8 cellular contexts compared by ENCODE assay signal in genomic region chr14:61025239-61026223, GRCh38. TPM values are rescaled to one million over a fixed set of nuclear protein-coding genes. Genes with fewer than 3 reads are reported as not detected.
A peak's percentile ranks its signal among the peaks of the same experiment; 100 is the strongest.
DNase-seq lines count a peak whose midpoint lies in the region; ATAC-seq and TF ChIP-seq lines count a peak whose summit lies in the region.

No MANE protein-coding gene starts in this region.

- intact Hi-C loops in breast epithelium (cut with DNase I; ENCODE audit: low total_unique reads) = loop anchor here (5.0 to 10.0 kb wide), 3 partner anchors 229 to 988 kb away; no protein-coding TSS in a partner anchor

- no peak for ATAC-seq in HG03521 (IDR thresholded peaks at IDR 0.05; ENCODE audit: unreplicated experiment)

- peak in 2 of 3 donors; percentile 74 to 80 for TF ChIP-seq CTCF in breast epithelium (IDR thresholded peaks at IDR 0.05)

- no peak for TF ChIP-seq POLR2A in breast epithelium (IDR thresholded peaks at IDR 0.05)

- no peaks in the 10 kb centered on the region for H3K36me3 ChIP-seq in breast epithelium

- in situ Hi-C loops in Caki2 (cut with HindIII; ENCODE audit: low pct_unique_long_range_greater_than_20kb, low sequenced_read_pairs) = no loop called here

- H3K4me3 ChIP-seq in breast epithelium = no peak overlapping the region

- no peaks in the 10 kb centered on the region for H3K9me3 ChIP-seq in breast epithelium

- H3K27me3 ChIP-seq in breast epithelium = no peaks in the 10 kb centered on the region

- no peaks in the 10 kb centered on the region for H3K4me1 ChIP-seq in breast epithelium

- H3K27ac ChIP-seq in breast epithelium = no peak overlapping the region

- peak; percentile 43 for DNase-seq in Caki2 (ENCODE audit: low read depth)
- DNase-seq in H4 (ENCODE audit: low spot score) = peak; percentile 67
- peak; percentile 89 for DNase-seq in NCI-H2029 (lab: John Stamatoyannopoulos, UW)
- peak; percentile 30 for DNase-seq in T1000 (lab: John Stamatoyannopoulos, UW)
- peak; percentile 22 to 63 for DNase-seq in breast epithelium (ENCODE audit: low spot score in 2 of 2)
- peak; percentile 65 for DNase-seq in islet precursor cell
- peak; percentile 14 to 19 for DNase-seq in stimulated activated CD4-positive, alpha-beta T cell treated with anti-CD3 and anti-CD28 coated beads, Interleukin-15, amount 100 ng/mL, for 48 hours (ENCODE audit: low read depth in 2 of 2)

RNA-seq across cellular contexts. Expression of gene SLC38A6, which starts 44.5 kb away (rescaled TPM):
- 46.8 and 72.1 TPM in 2 replicates for total RNA-seq in Caki2 (2014; rRNA removed; shearing (Covaris generic); ENCODE audit: low replicate concordance)
- 43.7 and 45.2 TPM in 2 replicates for total RNA-seq in H4 (2014; rRNA removed; shearing (Covaris generic))
- 10 to 100 TPM; 39.7 to 45.0 (median 44.1) TPM for total RNA-seq in breast epithelium

RNA-seq across cellular contexts. Expression of gene TRMT5, which starts 44.7 kb away (rescaled TPM):
- total RNA-seq in Caki2 (2014; rRNA removed; shearing (Covaris generic); ENCODE audit: low replicate concordance) = 5.5 and 10.7 TPM in 2 replicates
- total RNA-seq in H4 (2014; rRNA removed; shearing (Covaris generic)) = 18.6 and 29.4 TPM in 2 replicates
- total RNA-seq in breast epithelium = 10 to 100 TPM in 2 of 3 donors, 1 to 10 TPM in 1; 8.8 to 13.8 (median 11.4) TPM

Comparison
In these comparisons a context has a peak if more than half of its experiments do, and no peak if none do; other contexts are left out.
1. DNase-seq: peak in every context shown above with its lines; median percentile 89 in NCI-H2029; 67 in H4; 65 in islet precursor cell; 43 in Caki2; 42 in breast epithelium; 30 in T1000; 16 in stimulated activated CD4-positive, alpha-beta T cell treated with anti-CD3 and anti-CD28 coated beads, Interleukin-15, amount 100 ng/mL, for 48 hours.